ENCODE assay signal across 25 cellular contexts in the genomic region with DNA sequence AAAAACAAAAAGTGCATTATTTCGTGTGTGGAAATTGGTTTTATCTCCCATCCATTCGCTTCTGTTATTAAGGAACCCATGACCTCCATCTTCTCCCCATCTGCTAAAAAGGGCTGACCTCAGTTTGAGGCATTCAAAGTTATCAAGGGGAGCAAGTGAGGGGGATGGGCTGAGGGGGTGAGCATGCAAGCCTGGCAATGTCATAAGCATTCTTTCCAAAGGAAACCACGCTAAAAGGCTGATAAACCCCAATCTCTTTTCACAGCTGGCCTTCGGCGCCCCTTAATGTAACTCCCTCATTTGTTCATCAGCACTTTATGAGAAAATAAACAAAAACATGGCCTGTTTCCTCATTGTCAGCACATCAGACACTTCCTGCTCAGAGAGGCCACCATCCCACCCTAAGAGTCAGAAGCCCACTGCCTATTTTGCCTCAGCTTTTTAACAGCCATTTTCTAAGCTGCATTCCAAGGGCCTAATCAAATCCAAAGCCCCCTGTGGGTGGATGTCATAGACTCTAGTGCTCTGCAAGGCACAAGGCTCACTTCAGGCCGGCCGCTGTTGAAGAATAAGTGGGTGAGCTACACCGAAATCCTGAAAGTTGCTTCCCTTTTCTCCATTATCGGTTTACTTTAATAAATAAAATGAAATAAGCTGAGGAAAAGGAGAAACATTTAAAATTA.
"Had no signal": no experiment of that assay in that cellular context is flagged by ENCODE, and none has a peak within 500 bp of the region (broad histone marks: within the 10 kb centered on the region; RNA-seq: fewer than 3 reads in every experiment).

No MANE protein-coding gene starts in this region.

- FAIRE-seq: endometrium, keratinocyte had no signal

- H2AFZ ChIP-seq: parathyroid adenoma had no signal

- H3K4me1 Mint-ChIP-seq: central memory CD8-positive, alpha-beta T cell; naive thymus-derived CD4-positive, alpha-beta T cell; stimulated activated naive B cell treated with anti-CD40 and anti-IgM and Interleukin-4, amounts not matched to agents 10 μg/mL and 1 μg/mL and 100 μg/mL, for 72 hours had no signal

- H3K9ac ChIP-seq: parathyroid adenoma had no signal

- H3K27ac Mint-ChIP-seq: activated T-cell treated with anti-CD3 and anti-CD28 coated beads, Interleukin-2, amount 50 U/mL, for 72 hours; naive thymus-derived CD4-positive, alpha-beta T cell; stimulated activated naive B cell treated with anti-CD40 and anti-IgM and Interleukin-4, amounts not matched to agents 10 μg/mL and 1 μg/mL and 100 μg/mL, for 72 hours had no signal

- ATAC-seq: activated CD4-positive, CD25-positive, alpha-beta regulatory T cell treated with anti-CD3 and anti-CD28 coated beads, Interleukin-2, amount 50 U/mL, for 24 hours; activated T-cell treated with anti-CD3 and anti-CD28 coated beads, Interleukin-2, amount 50 U/mL, for 72 hours; gastroesophageal sphincter; heart right ventricle; left lung; naive thymus-derived CD4-positive, alpha-beta T cell; sciatic nerve; stimulated activated naive B cell treated with anti-CD40 and anti-IgM and Interleukin-4, amounts not matched to agents 10 μg/mL and 1 μg/mL and 100 μg/mL, for 72 hours had no signal

- H3K36me3 ChIP-seq: brain microvascular endothelial cell, esophagus muscularis mucosa, gastroesophageal sphincter, heart right ventricle, left lung, thyroid gland had no signal

- H3K36me3 Mint-ChIP-seq: naive thymus-derived CD4-positive, alpha-beta T cell; stimulated activated naive B cell treated with anti-CD40 and anti-IgM and Interleukin-4, amounts not matched to agents 10 μg/mL and 1 μg/mL and 100 μg/mL, for 72 hours had no signal

- H3K27me3 Mint-ChIP-seq: central memory CD8-positive, alpha-beta T cell had no signal

- H3K79me2 ChIP-seq: parathyroid adenoma had no signal

- H3K4me3 Mint-ChIP-seq: activated T-cell treated with anti-CD3 and anti-CD28 coated beads, Interleukin-2, amount 50 U/mL, for 72 hours; central memory CD8-positive, alpha-beta T cell; naive thymus-derived CD4-positive, alpha-beta T cell; stimulated activated naive B cell treated with anti-CD40 and anti-IgM and Interleukin-4, amounts not matched to agents 10 μg/mL and 1 μg/mL and 100 μg/mL, for 72 hours had no signal

- DNase-seq: activated CD8-positive, alpha-beta memory T cell treated with anti-CD3 and anti-CD28 coated beads for 24 hours; activated CD8-positive, alpha-beta memory T cell treated with anti-CD3 and anti-CD28 coated beads, Interleukin-2, amount 50 U/mL, for 48 hours; activated effector memory CD4-positive, alpha-beta T cell treated with anti-CD3 and anti-CD28 coated beads, Interleukin-2, amount 50 U/mL, for 16 hours; activated naive CD4-positive, alpha-beta T cell treated with anti-CD3 and anti-CD28 coated beads, Interleukin-2, amount 50 U/mL, for 16 hours; activated T-cell treated with anti-CD3 and anti-CD28 coated beads, Interleukin-2, amount 50 U/mL, for 72 hours; aorta; brain microvascular endothelial cell; cortex of kidney; heart right ventricle; left lung; mammary epithelial cell; naive thymus-derived CD4-positive, alpha-beta T cell; stimulated activated CD4-positive, alpha-beta T cell treated with anti-CD3 and anti-CD28 coated beads, Interleukin-4, amount 100 ng/mL, for 4 hours; stimulated activated naive B cell treated with anti-CD40 and anti-IgM and Interleukin-4, amounts not matched to agents 10 μg/mL and 1 μg/mL and 100 μg/mL, for 72 hours; SW 1271; T-helper 2 cell; thyroid gland had no signal

- H3K27me3 ChIP-seq: brain microvascular endothelial cell, esophagus muscularis mucosa, gastroesophageal sphincter, heart right ventricle, left lung, thyroid gland had no signal

- H3K4me3 ChIP-seq: esophagus muscularis mucosa, gastroesophageal sphincter, heart right ventricle, left lung, thyroid gland had no signal

- H3K27ac ChIP-seq: esophagus muscularis mucosa, gastroesophageal sphincter, heart right ventricle, left lung, parathyroid adenoma, thyroid gland had no signal

- H3K9me3 Mint-ChIP-seq: activated T-cell treated with anti-CD3 and anti-CD28 coated beads, Interleukin-2, amount 50 U/mL, for 72 hours; central memory CD8-positive, alpha-beta T cell; stimulated activated naive B cell treated with anti-CD40 and anti-IgM and Interleukin-4, amounts not matched to agents 10 μg/mL and 1 μg/mL and 100 μg/mL, for 72 hours had no signal

- H3K9me3 ChIP-seq: esophagus muscularis mucosa, gastroesophageal sphincter, heart right ventricle, left lung, thyroid gland had no signal

- H3K4me1 ChIP-seq: left lung, parathyroid adenoma, thyroid gland had no signal
